In the genomic region with DNA sequence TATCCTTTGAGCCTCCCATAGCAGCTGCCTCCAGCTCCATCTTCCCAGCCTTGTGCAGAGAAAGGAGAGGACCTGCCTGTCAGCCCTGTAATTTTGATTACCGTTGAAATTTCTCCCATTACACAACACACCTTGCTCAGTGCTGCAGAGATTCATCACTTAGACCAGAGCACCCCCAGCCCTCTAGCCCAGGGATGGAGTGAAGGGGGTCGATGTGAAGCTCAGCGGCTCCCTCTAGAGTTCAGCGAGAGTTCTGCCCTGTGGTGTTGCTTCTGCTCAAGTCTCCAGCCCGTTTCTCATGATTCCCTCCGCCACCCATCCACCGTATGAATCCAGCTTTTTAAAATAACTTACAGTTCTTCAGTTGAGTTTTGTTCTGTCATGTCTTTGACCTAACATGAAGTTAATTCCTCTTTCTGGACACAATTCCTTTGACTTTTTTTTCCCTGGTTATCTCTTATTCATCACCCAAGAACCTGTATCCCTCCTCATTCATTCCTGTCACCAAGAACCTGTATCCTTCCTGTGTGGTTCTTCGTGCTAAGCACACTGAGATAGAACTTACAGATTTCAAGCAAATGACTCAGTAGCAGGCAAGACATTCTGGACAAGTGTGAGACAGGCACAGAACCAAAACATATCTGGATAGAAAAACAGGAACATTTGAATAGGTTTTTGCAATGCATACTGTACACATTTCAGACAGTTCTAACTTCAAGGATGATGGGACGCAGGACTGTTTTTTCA, we compare ENCODE assay signal across 8 cellular contexts. TPM values are rescaled to one million over a fixed set of nuclear protein-coding genes. Genes with fewer than 3 reads are reported as not detected.
DNase-seq lines count a peak whose midpoint lies in the region; ATAC-seq and TF ChIP-seq lines count a peak whose summit lies in the region.

No MANE protein-coding gene starts in this region.

- TF ChIP-seq CTCF in kidney epithelial cell (IDR thresholded peaks at IDR 0.05; ENCODE audit: insufficient read depth, low read length, poor library complexity, severe bottlenecking) = peak; percentile 57

- DNase-seq in COLO668 (lab: John Stamatoyannopoulos, UW; ENCODE audit: unreplicated experiment) (peak; percentile 0), HAP-1 (ENCODE audit: low spot score in 2 of 2) (peak; percentile 10 to 45), kidney epithelial cell (ENCODE audit: low read depth) (no peak), MV-4-11 (lab: John Stamatoyannopoulos, UW) (no peak), putamen (ENCODE audit: low spot score) (no peak), NCI-H1048 (lab: John Stamatoyannopoulos, UW) (no peak)
- DNase-seq in activated CD4-positive, alpha-beta T cell treated with anti-CD3 and anti-CD28 coated beads, Interleukin-2, amount 50 U/mL, for 48 hours = peak; percentile 18 to 41

- H3K27me3 ChIP-seq in HAP-1 (ENCODE audit: low read depth) (no peaks in the 10 kb centered on the region), kidney epithelial cell (ENCODE audit: control insufficient read depth, insufficient read depth, low read length) (peaks cover 2% of the 10 kb centered on the region)

- in situ Hi-C loops in HAP-1 (cut with MboI; ENCODE audit: low sequenced_read_pairs) = no loop called here

- no peaks in the 10 kb centered on the region for H3K4me1 ChIP-seq in HAP-1

- H3K36me3 ChIP-seq in HAP-1 (replicated peaks) (no peaks in the 10 kb centered on the region), kidney epithelial cell (ENCODE audit: control insufficient read depth, insufficient read depth, low read length) (no peaks in the 10 kb centered on the region)

- no peak for ATAC-seq in esophagus mucosa

- H3K9me3 ChIP-seq in HAP-1 = no peaks in the 10 kb centered on the region; the same call in 1 of the 2 replicates

- no peak overlapping the region for H3K4me3 ChIP-seq in HAP-1
- H3K4me3 ChIP-seq in kidney epithelial cell (ENCODE audit: low read depth, low read length) = no peak overlapping the region

RNA-seq across cellular contexts. Expression of a gene that starts 34.9 kb away (rescaled TPM):
- total RNA-seq in kidney epithelial cell (40.3 and 52.1 TPM in 2 replicates), esophagus mucosa (16.8 TPM)

Comparison
In these comparisons a context has a peak if more than half of its experiments do, and no peak if none do; other contexts are left out.
1. DNase-seq: peak in COLO668 (single experiment), HAP-1 (2 of 2) and activated CD4-positive, alpha-beta T cell treated with anti-CD3 and anti-CD28 coated beads, Interleukin-2, amount 50 U/mL, for 48 hours (2 of 2); none in kidney epithelial cell (single experiment), MV-4-11 (single experiment), putamen (single experiment) and NCI-H1048 (single experiment).